8 cellular contexts compared by ENCODE assay signal in genomic region chr16:71883849-71884638, GRCh38. TPM values are rescaled to one million over a fixed set of nuclear protein-coding genes. Genes with fewer than 3 reads are reported as not detected.
DNase-seq lines count a peak whose midpoint lies in the region; ATAC-seq and TF ChIP-seq lines count a peak whose summit lies in the region.

ZNF821 (minus strand) TSS chr16:71884182; CDS start chr16:71879946, 4,236 bp downstream.

- CTCF ChIA-PET in naive thymus-derived CD4-positive, alpha-beta T cell (lab: Charles Lee) = interaction anchor here (0.5 to 4.4 kb wide), 8 partner anchors 10 to 112 kb away, joined by 3 to 44 read pairs (median 6); partner anchors contain the start of genes AP1G1 and IST1

- peak within 1 kb of the TSS; percentile 93 for H2AFZ ChIP-seq in fibroblast of lung (ENCODE audit: low read length)

- POLR2A ChIA-PET in naive thymus-derived CD4-positive, alpha-beta T cell (lab: Charles Lee) = interaction anchor here (0.7 to 8.4 kb wide), 12 partner anchors 9 to 103 kb away, joined by 3 to 144 read pairs (median 4); partner anchors contain the start of genes AP1G1 and IST1

- H3K79me2 ChIP-seq in fibroblast of lung (ENCODE audit: control insufficient read depth, insufficient read depth, low read length) = no peaks in the 10 kb centered on the region

- H4K20me1 ChIP-seq in fibroblast of lung (ENCODE audit: control insufficient read depth, extremely low read depth, insufficient read depth, low read length) = no peaks in the 10 kb centered on the region

- peak within 1 kb of the TSS; percentile 84 for H3K9ac ChIP-seq in HUES48 (ENCODE audit: low read depth, low read length)
- H3K9ac ChIP-seq in fibroblast of lung (ENCODE audit: insufficient read depth, low read length) = peak within 1 kb of the TSS; percentile 61

- peaks cover 14% of the 10 kb centered on the region for H3K4me1 ChIP-seq in HUES48 (ENCODE audit: control insufficient read depth, insufficient read depth, low read length)
- H3K4me1 ChIP-seq in fibroblast of lung (ENCODE audit: control insufficient read depth, extremely low read depth, insufficient read depth, low read length) = peaks cover 2% of the 10 kb centered on the region
- peaks cover 30 to 33% of the 10 kb centered on the region in 2 donors for H3K4me1 ChIP-seq in naive thymus-derived CD4-positive, alpha-beta T cell (ENCODE audit: control insufficient read depth in 2 of 2, insufficient read depth in 2 of 2, low read length in 2 of 2)

- DNase-seq in COLO829 (ENCODE audit: low spot score) (peak; percentile 59), fibroblast of lung (ENCODE audit: low read depth in 2 of 2) (peak; percentile 64 to 75)
- peak; percentile 36 to 69 for DNase-seq in activated T-helper 1 cell treated with anti-CD3 and anti-CD28 coated beads, Interleukin-2, amount 50 U/mL, for 16 hours (ENCODE audit: low read depth in 1 of 2, low spot score in 1 of 2)
- DNase-seq in naive thymus-derived CD4-positive, alpha-beta T cell = peak; percentile 62 to 81 (median 68)
- peak; percentile 81 for DNase-seq in stimulated activated naive CD8-positive, alpha-beta T cell treated with anti-CD3 and anti-CD28 coated beads, Interleukin-15, Interleukin-2, amounts not matched to agents 100 U/mL and 50 U/mL, for 24 hours

- peak within 1 kb of the TSS; percentile 83 for H3K4me2 ChIP-seq in fibroblast of lung (ENCODE audit: extremely low read depth, insufficient read depth, low read length)

- peaks cover 0 to 3% (median 0%) of the 10 kb centered on the region in 11 donors for H3K9me3 Mint-ChIP-seq in naive thymus-derived CD4-positive, alpha-beta T cell

- H3K36me3 ChIP-seq in HUES48 (ENCODE audit: control insufficient read depth, insufficient read depth, low read length) (peaks cover 23% of the 10 kb centered on the region), fibroblast of lung (ENCODE audit: control insufficient read depth, insufficient read depth, low read length) (no peaks in the 10 kb centered on the region)
- H3K36me3 ChIP-seq in naive thymus-derived CD4-positive, alpha-beta T cell (ENCODE audit: control insufficient read depth in 2 of 3, insufficient read depth in 3 of 3, low read length in 3 of 3) = peaks cover 0 to 7% (median 0%) of the 10 kb centered on the region in 3 experiments

- no peaks in the 10 kb centered on the region for H3K27me3 ChIP-seq in HUES48 (ENCODE audit: control insufficient read depth, insufficient read depth, low read length)
- H3K27me3 ChIP-seq in fibroblast of lung (ENCODE audit: control insufficient read depth, insufficient read depth, low read length) = no peaks in the 10 kb centered on the region
- no peaks in the 10 kb centered on the region for H3K27me3 ChIP-seq in naive thymus-derived CD4-positive, alpha-beta T cell (ENCODE audit: control insufficient read depth in 2 of 2, insufficient read depth in 2 of 2, low read length in 2 of 2)

- H3K27me3 Mint-ChIP-seq in naive thymus-derived CD4-positive, alpha-beta T cell = peaks cover 0 to 20% (median 0%) of the 10 kb centered on the region in 5 donors

- intact Hi-C loops in naive thymus-derived CD4-positive, alpha-beta T cell (cut with micrococcal nuclease) = loop anchor here (1.0 to 10.0 kb wide), 7 partner anchors 11 to 319 kb away; partner anchors contain the start of genes IST1 (in 2 of the 2), ATXN1L (in 1 of the 2), DHODH (in 1 of the 2) and DHX38 (in 1 of the 2)

- peak within 1 kb of the TSS; percentile 84 to 99 (median 96) for H3K4me3 Mint-ChIP-seq in naive thymus-derived CD4-positive, alpha-beta T cell

- H3K27ac ChIP-seq in HUES48 (ENCODE audit: low read depth, low read length) (peak within 1 kb of the TSS; percentile 91), fibroblast of lung (ENCODE audit: insufficient read depth, low read length) (peak within 1 kb of the TSS; percentile 52)
- H3K27ac ChIP-seq in naive thymus-derived CD4-positive, alpha-beta T cell (ENCODE audit: low read depth, low read length) = peak within 1 kb of the TSS; percentile 84

- ATAC-seq in GM19468 (IDR thresholded peaks at IDR 0.05; ENCODE audit: extremely low read depth, unreplicated experiment) = peak; percentile 27
- peak; percentile 68 for ATAC-seq in naive thymus-derived CD4-positive, alpha-beta T cell
- peak; percentile 58 for ATAC-seq in stimulated activated naive CD8-positive, alpha-beta T cell treated with anti-CD3 and anti-CD28 coated beads, Interleukin-15, Interleukin-2, amounts not matched to agents 100 U/mL and 50 U/mL, for 24 hours

- peak within 1 kb of the TSS; percentile 88 to 97 (median 95) for H3K27ac Mint-ChIP-seq in naive thymus-derived CD4-positive, alpha-beta T cell

- no peak for TF ChIP-seq CTCF in fibroblast of lung (conservative IDR thresholded peaks at IDR 0.05 in 1 of 2, IDR thresholded peaks at IDR 0.05 in 1 of 2; ENCODE audit: low read depth in 1 of 2, low read length in 2 of 2)

- peaks cover 0 to 14% (median 12%) of the 10 kb centered on the region in 5 donors for H3K36me3 Mint-ChIP-seq in naive thymus-derived CD4-positive, alpha-beta T cell

- peaks cover 44 to 56% (median 50%) of the 10 kb centered on the region in 7 donors for H3K4me1 Mint-ChIP-seq in naive thymus-derived CD4-positive, alpha-beta T cell

- H3K9me3 ChIP-seq in HUES48 (ENCODE audit: control insufficient read depth, insufficient read depth, low read length) = no peaks in the 10 kb centered on the region
- no peaks in the 10 kb centered on the region for H3K9me3 ChIP-seq in fibroblast of lung (ENCODE audit: control insufficient read depth, insufficient read depth, low read depth, low read length)
- no peaks in the 10 kb centered on the region for H3K9me3 ChIP-seq in naive thymus-derived CD4-positive, alpha-beta T cell (ENCODE audit: control insufficient read depth in 2 of 3, low read length in 3 of 3)

- H3K4me3 ChIP-seq in HUES48 (ENCODE audit: low read depth, low read length) (peak within 1 kb of the TSS; percentile 75), fibroblast of lung (replicated peaks in 1 of 4; ENCODE audit: control extremely low read depth in 1 of 4, insufficient read depth in 1 of 4, low read depth in 3 of 4, low read length in 4 of 4) (peak within 1 kb of the TSS; percentile 66 to 84 (median 69))
- H3K4me3 ChIP-seq in naive thymus-derived CD4-positive, alpha-beta T cell (ENCODE audit: low read length) = peak within 1 kb of the TSS; percentile 67

TF ChIP-seq in PFSK-1, 5 proteins besides CTCF, POLR2A, EP300 and RAD21:
- peak; percentile 37; the same call in 1 of the 2 replicates for TF ChIP-seq TAF1 (IDR thresholded peaks at IDR 0.05; ENCODE audit: borderline replicate concordance, insufficient read depth, low read length)
- peak; percentile 59 for TF ChIP-seq POLR2AphosphoS5 (IDR thresholded peaks at IDR 0.05; ENCODE audit: low read depth, low read length)
- TF ChIP-seq FOXP2 (optimal IDR thresholded peaks at IDR 0.05; ENCODE audit: borderline replicate concordance, extremely low read depth, extremely low read length, insufficient read depth) = no peak
- no peak for TF ChIP-seq REST (IDR thresholded peaks at IDR 0.05; ENCODE audit: insufficient read depth in 1 of 2, low read depth in 2 of 2, low read length in 2 of 2)
- no peak for TF ChIP-seq SIN3A (IDR thresholded peaks at IDR 0.05; ENCODE audit: borderline replicate concordance, insufficient read depth, low read length)
TF ChIP-seq in PFSK-1: peak in this region for 2.

RNA-seq across cellular contexts. Expression of gene ZNF821, which starts in this region (rescaled TPM):
- 4.2 TPM for polyA plus RNA-seq in PFSK-1 (2012; ENCODE audit: insufficient read length, low read depth)
- total RNA-seq in fibroblast of lung = 3.3 and 5.9 TPM in 2 replicates
- 4.9 and 5.8 TPM in 2 replicates for polyA plus RNA-seq in fibroblast of lung
- polyA plus RNA-seq in fibroblast of lung (2012) = 3.5 and 3.6 TPM in 2 replicates
- 2.3 and 5.8 TPM in 2 replicates for polyA minus RNA-seq in fibroblast of lung (ENCODE audit: low replicate concordance)
- total RNA-seq in naive thymus-derived CD4-positive, alpha-beta T cell = 10 to 100 TPM in 2 of 5 experiments, 1 to 10 TPM in 3; 2.6 to 13.3 (median 7.0) TPM
- polyA plus RNA-seq in naive thymus-derived CD4-positive, alpha-beta T cell = 1 to 10 TPM; 3.0 to 8.6 TPM

Comparison
In these comparisons a context has a peak if more than half of its experiments do, and no peak if none do; other contexts are left out.
1. Peak in every context shown above with its lines: DNase-seq, ATAC-seq, H3K4me3 ChIP-seq and H3K27ac ChIP-seq.